11 cellular contexts compared by ENCODE assay signal in the genomic region with DNA sequence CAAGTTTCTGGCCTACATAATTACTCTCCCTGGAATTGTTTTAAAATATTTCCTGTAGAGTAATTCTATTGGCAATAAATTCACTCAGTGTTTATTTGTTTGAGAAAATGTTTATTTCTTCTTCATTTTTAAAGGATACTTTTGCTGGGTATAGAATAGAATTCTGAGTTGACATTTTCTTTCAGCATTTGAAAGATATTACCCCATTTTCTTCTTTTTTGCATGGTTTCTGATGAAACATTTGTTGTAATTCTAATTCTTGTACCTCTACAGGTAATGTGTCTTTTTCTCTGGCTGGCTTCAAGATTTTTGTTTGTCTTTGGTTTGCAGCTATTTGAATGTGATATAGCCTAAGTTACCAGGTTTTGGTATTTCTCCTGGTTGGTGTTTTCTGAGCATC.
"Had no signal": no experiment of that assay in that cellular context is flagged by ENCODE, and none has a peak within 500 bp of the region (broad histone marks: within the 10 kb centered on the region; RNA-seq: fewer than 3 reads in every experiment).

No MANE protein-coding gene starts in this region.

- H3K36me3 ChIP-seq: HAP-1 had no signal

- H3K27ac ChIP-seq: GM23248 had no signal

- ATAC-seq: GM23338, HCT116 had no signal

- H3K4me3 ChIP-seq: GM23248, GM23338, HAP-1 had no signal

- H3K27ac Mint-ChIP-seq: GM23338, H9, HFFc6 had no signal

- DNase-seq: GM23248, GOT3, H7, H9, HCEC 1CT, HFFc6 had no signal

- H3K4me1 Mint-ChIP-seq: GM23338, H9 had no signal

- FAIRE-seq: H1, H54 had no signal

- H2AFZ ChIP-seq: GM23248, GM23338 had no signal

- H3K9ac ChIP-seq: GM23248 had no signal

- H3K4me1 ChIP-seq: HAP-1 had no signal

- H3K4me2 ChIP-seq: GM23338 had no signal

- H3K4me3 Mint-ChIP-seq: GM23338, H9, HFFc6 had no signal

- H3K9me3 ChIP-seq: HAP-1 had no signal
